1 cellular context compared by ENCODE assay signal in genomic region chr2:60535392-60536312, GRCh38.
TF ChIP-seq lines count a peak whose summit lies in the region.

No MANE protein-coding gene starts in this region.

TF ChIP-seq in GM23338, 12 proteins besides CTCF, POLR2A, EP300 and RAD21 (continued from another document):
- TF ChIP-seq REST (IDR thresholded peaks at IDR 0.05; ENCODE audit: unreplicated experiment) (no peak), JUNB (IDR thresholded peaks at IDR 0.05; ENCODE audit: unreplicated experiment) (no peak), ZNF331 (CRISPR knock-in tag; IDR thresholded peaks at IDR 0.05; ENCODE audit: low read depth) (no peak), NANOG (IDR thresholded peaks at IDR 0.05; ENCODE audit: borderline replicate concordance) (no peak)
